1 cellular context compared by ENCODE assay signal in genomic region chr13:32501058-32501457, GRCh38.
TF ChIP-seq lines count a peak whose summit lies in the region.

No MANE protein-coding gene starts in this region.

TF ChIP-seq in GM12878, 131 proteins besides CTCF, POLR2A, EP300 and RAD21 (continued from another document):
- TF ChIP-seq BCL3 (IDR thresholded peaks at IDR 0.05; ENCODE audit: borderline replicate concordance, insufficient read depth, low read depth, low read length, poor library complexity, severe bottlenecking) = no peak
- TF ChIP-seq CBX3 (IDR thresholded peaks at IDR 0.05; ENCODE audit: borderline replicate concordance, low read depth) = no peak
- TF ChIP-seq, protein P1, sequence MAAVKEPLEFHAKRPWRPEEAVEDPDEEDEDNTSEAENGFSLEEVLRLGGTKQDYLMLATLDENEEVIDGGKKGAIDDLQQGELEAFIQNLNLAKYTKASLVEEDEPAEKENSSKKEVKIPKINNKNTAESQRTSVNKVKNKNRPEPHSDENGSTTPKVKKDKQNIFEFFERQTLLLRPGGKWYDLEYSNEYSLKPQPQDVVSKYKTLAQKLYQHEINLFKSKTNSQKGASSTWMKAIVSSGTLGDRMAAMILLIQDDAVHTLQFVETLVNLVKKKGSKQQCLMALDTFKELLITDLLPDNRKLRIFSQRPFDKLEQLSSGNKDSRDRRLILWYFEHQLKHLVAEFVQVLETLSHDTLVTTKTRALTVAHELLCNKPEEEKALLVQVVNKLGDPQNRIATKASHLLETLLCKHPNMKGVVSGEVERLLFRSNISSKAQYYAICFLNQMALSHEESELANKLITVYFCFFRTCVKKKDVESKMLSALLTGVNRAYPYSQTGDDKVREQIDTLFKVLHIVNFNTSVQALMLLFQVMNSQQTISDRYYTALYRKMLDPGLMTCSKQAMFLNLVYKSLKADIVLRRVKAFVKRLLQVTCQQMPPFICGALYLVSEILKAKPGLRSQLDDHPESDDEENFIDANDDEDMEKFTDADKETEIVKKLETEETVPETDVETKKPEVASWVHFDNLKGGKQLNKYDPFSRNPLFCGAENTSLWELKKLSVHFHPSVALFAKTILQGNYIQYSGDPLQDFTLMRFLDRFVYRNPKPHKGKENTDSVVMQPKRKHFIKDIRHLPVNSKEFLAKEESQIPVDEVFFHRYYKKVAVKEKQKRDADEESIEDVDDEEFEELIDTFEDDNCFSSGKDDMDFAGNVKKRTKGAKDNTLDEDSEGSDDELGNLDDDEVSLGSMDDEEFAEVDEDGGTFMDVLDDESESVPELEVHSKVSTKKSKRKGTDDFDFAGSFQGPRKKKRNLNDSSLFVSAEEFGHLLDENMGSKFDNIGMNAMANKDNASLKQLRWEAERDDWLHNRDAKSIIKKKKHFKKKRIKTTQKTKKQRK (IDR thresholded peaks at IDR 0.05; ENCODE audit: low read depth, low read length) = no peak
- TF ChIP-seq, protein P2, sequence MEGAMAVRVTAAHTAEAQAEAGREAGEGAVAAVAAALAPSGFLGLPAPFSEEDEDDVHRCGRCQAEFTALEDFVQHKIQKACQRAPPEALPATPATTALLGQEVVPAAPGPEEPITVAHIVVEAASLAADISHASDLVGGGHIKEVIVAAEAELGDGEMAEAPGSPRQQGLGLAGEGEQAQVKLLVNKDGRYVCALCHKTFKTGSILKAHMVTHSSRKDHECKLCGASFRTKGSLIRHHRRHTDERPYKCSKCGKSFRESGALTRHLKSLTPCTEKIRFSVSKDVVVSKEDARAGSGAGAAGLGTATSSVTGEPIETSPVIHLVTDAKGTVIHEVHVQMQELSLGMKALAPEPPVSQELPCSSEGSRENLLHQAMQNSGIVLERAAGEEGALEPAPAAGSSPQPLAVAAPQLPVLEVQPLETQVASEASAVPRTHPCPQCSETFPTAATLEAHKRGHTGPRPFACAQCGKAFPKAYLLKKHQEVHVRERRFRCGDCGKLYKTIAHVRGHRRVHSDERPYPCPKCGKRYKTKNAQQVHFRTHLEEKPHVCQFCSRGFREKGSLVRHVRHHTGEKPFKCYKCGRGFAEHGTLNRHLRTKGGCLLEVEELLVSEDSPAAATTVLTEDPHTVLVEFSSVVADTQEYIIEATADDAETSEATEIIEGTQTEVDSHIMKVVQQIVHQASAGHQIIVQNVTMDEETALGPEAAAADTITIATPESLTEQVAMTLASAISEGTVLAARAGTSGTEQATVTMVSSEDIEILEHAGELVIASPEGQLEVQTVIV (IDR thresholded peaks at IDR 0.05; ENCODE audit: borderline replicate concordance, partially characterized antibody) = no peak
- no peak for TF ChIP-seq GABPA (IDR thresholded peaks at IDR 0.05; ENCODE audit: low read depth)
TF ChIP-seq in GM12878: peak in this region for 0.
